27 cellular contexts compared by ENCODE assay signal in genomic region chr3:14130707-14131106, GRCh38.
"Had no signal": no experiment of that assay in that cellular context is flagged by ENCODE, and none has a peak within 500 bp of the region (broad histone marks: within the 10 kb centered on the region; RNA-seq: fewer than 3 reads in every experiment).

No MANE protein-coding gene starts in this region.

- H3K4me3 Mint-ChIP-seq: activated CD4-positive, alpha-beta memory T cell treated with anti-CD3 and anti-CD28 coated beads, Interleukin-2, amount 10 ng/mL, durations not matched to agents 7 days and 5 days; activated CD4-positive, alpha-beta T cell treated with anti-CD3 and anti-CD28 coated beads, Interleukin-2, amount 10 ng/mL, durations not matched to agents 7 days and 5 days; activated naive CD4-positive, alpha-beta T cell treated with anti-CD3 and anti-CD28 coated beads, Interleukin-2, amount 10 ng/mL, durations not matched to agents 7 days and 5 days; activated naive CD8-positive, alpha-beta T cell treated with anti-CD3 and anti-CD28 coated beads, Interleukin-2, amount 10 ng/mL, durations not matched to agents 7 days and 5 days; activated T-cell treated with anti-CD3 and anti-CD28 coated beads, Interleukin-2, amount 50 U/mL, for 4 hours; activated T-helper 17 cell treated with anti-CD3 and anti-CD28 coated beads, Interleukin-2, amount 50 U/mL, for 72 hours; brain; effector memory CD8-positive, alpha-beta T cell; WTC11 had no signal

- H3K9me3 Mint-ChIP-seq: activated CD4-positive, alpha-beta memory T cell treated with anti-CD3 and anti-CD28 coated beads, Interleukin-2, amount 10 ng/mL, durations not matched to agents 7 days and 5 days; activated CD4-positive, alpha-beta T cell treated with anti-CD3 and anti-CD28 coated beads, Interleukin-2, amount 10 ng/mL, durations not matched to agents 7 days and 5 days; activated naive CD4-positive, alpha-beta T cell treated with anti-CD3 and anti-CD28 coated beads, Interleukin-2, amount 10 ng/mL, durations not matched to agents 7 days and 5 days; activated naive CD4-positive, alpha-beta T cell treated with anti-CD3 and anti-CD28 coated beads, Interleukin-2, amount 50 U/mL, for 72 hours; activated naive CD8-positive, alpha-beta T cell treated with anti-CD3 and anti-CD28 coated beads, Interleukin-2, amount 10 ng/mL, durations not matched to agents 7 days and 5 days; activated T-cell treated with anti-CD3 and anti-CD28 coated beads, Interleukin-2, amount 50 U/mL, for 4 hours; activated T-helper 17 cell treated with anti-CD3 and anti-CD28 coated beads, Interleukin-2, amount 50 U/mL, for 72 hours; brain; central memory CD8-positive, alpha-beta T cell; effector memory CD8-positive, alpha-beta T cell had no signal

- H3K27me3 Mint-ChIP-seq: activated CD4-positive, alpha-beta memory T cell treated with anti-CD3 and anti-CD28 coated beads, Interleukin-2, amount 10 ng/mL, durations not matched to agents 7 days and 5 days; activated CD4-positive, alpha-beta T cell treated with anti-CD3 and anti-CD28 coated beads, Interleukin-2, amount 10 ng/mL, durations not matched to agents 7 days and 5 days; activated naive CD4-positive, alpha-beta T cell treated with anti-CD3 and anti-CD28 coated beads, Interleukin-2, amount 10 ng/mL, durations not matched to agents 7 days and 5 days; activated naive CD8-positive, alpha-beta T cell treated with anti-CD3 and anti-CD28 coated beads, Interleukin-2, amount 10 ng/mL, durations not matched to agents 7 days and 5 days; activated T-helper 17 cell treated with anti-CD3 and anti-CD28 coated beads, Interleukin-2, amount 50 U/mL, for 72 hours; central memory CD8-positive, alpha-beta T cell; effector memory CD8-positive, alpha-beta T cell had no signal

- H3K9me3 ChIP-seq: ascending aorta, breast epithelium, esophagus squamous epithelium had no signal

- DNase-seq: activated CD4-positive, alpha-beta memory T cell treated with anti-CD3 and anti-CD28 coated beads, Interleukin-2, amount 10 ng/mL, durations not matched to agents 7 days and 5 days; activated CD4-positive, alpha-beta T cell treated with anti-CD3 and anti-CD28 coated beads for 1 hour; activated CD4-positive, alpha-beta T cell treated with anti-CD3 and anti-CD28 coated beads for 4 hours; activated CD4-positive, alpha-beta T cell treated with anti-CD3 and anti-CD28 coated beads, Interleukin-2, amount 10 ng/mL, durations not matched to agents 7 days and 5 days; activated CD4-positive, alpha-beta T cell treated with anti-CD3 and anti-CD28 coated beads, Interleukin-2, amount 50 U/mL, for 4 hours; activated gamma-delta T cell; activated naive CD4-positive, alpha-beta T cell; activated naive CD4-positive, alpha-beta T cell treated with anti-CD3 and anti-CD28 coated beads, Interleukin-2, amount 10 ng/mL, durations not matched to agents 7 days and 5 days; activated naive CD8-positive, alpha-beta T cell treated with anti-CD3 and anti-CD28 coated beads, Interleukin-2, amount 10 ng/mL, durations not matched to agents 7 days and 5 days; activated T-cell treated with anti-CD3 and anti-CD28 coated beads, Interleukin-2, amount 50 U/mL, for 4 hours; cortex of kidney; dermis blood vessel endothelial cell; effector CD4-positive, alpha-beta T cell; effector memory CD8-positive, alpha-beta T cell; esophagus squamous epithelium; foreskin melanocyte; head of caudate nucleus; T-helper 2 cell had no signal

- ATAC-seq: activated naive CD4-positive, alpha-beta T cell treated with anti-CD3 and anti-CD28 coated beads, Interleukin-2, amount 50 U/mL, for 72 hours; activated T-cell treated with anti-CD3 and anti-CD28 coated beads, Interleukin-2, amount 50 U/mL, for 4 hours; activated T-helper 17 cell treated with anti-CD3 and anti-CD28 coated beads, Interleukin-2, amount 50 U/mL, for 72 hours; effector memory CD8-positive, alpha-beta T cell; WTC11 had no signal

- H3K4me3 ChIP-seq: ascending aorta, breast epithelium, cardiac muscle cell, esophagus squamous epithelium had no signal

- H3K27ac ChIP-seq: breast epithelium, cardiac muscle cell, epithelial cell of prostate, esophagus squamous epithelium had no signal

- H3K27ac Mint-ChIP-seq: activated CD4-positive, alpha-beta memory T cell treated with anti-CD3 and anti-CD28 coated beads, Interleukin-2, amount 10 ng/mL, durations not matched to agents 7 days and 5 days; activated CD4-positive, alpha-beta T cell treated with anti-CD3 and anti-CD28 coated beads, Interleukin-2, amount 10 ng/mL, durations not matched to agents 7 days and 5 days; activated naive CD4-positive, alpha-beta T cell treated with anti-CD3 and anti-CD28 coated beads, Interleukin-2, amount 10 ng/mL, durations not matched to agents 7 days and 5 days; activated naive CD8-positive, alpha-beta T cell treated with anti-CD3 and anti-CD28 coated beads, Interleukin-2, amount 10 ng/mL, durations not matched to agents 7 days and 5 days; activated T-helper 17 cell treated with anti-CD3 and anti-CD28 coated beads, Interleukin-2, amount 50 U/mL, for 72 hours; WTC11 had no signal

- H3K27me3 ChIP-seq: ascending aorta, breast epithelium, cardiac muscle cell, esophagus squamous epithelium had no signal
